In genomic region chr1:150281221-150281757, GRCh38 we compare ENCODE assay signal across 8 cellular contexts. TPM values are rescaled to one million over a fixed set of nuclear protein-coding genes. Genes with fewer than 3 reads are reported as not detected.
A peak's percentile ranks its signal among the peaks of the same experiment; 100 is the strongest.
DNase-seq lines count a peak whose midpoint lies in the region; ATAC-seq and TF ChIP-seq lines count a peak whose summit lies in the region.

No MANE protein-coding gene starts in this region.

- H3K27ac Mint-ChIP-seq in brain: peak overlapping the region; percentile 59 to 97 (median 95)

- H3K4me3 Mint-ChIP-seq in brain: peak overlapping the region; percentile 88 to 98 (median 94)

- H3K9me3 Mint-ChIP-seq in brain: no peaks in the 10 kb centered on the region

- H3K4me1 Mint-ChIP-seq in brain: peaks cover 55% of the 10 kb centered on the region

- H3K27ac ChIP-seq in iPS-20b (ENCODE audit: low read length): peak overlapping the region; percentile 42

- no peaks in the 10 kb centered on the region for H3K9me3 ChIP-seq in iPS-20b (ENCODE audit: insufficient read depth, low read depth, low read length)

- H3K36me3 Mint-ChIP-seq in brain: peaks cover 21% of the 10 kb centered on the region

- DNase-seq in ELR (ENCODE audit: low read depth): peak; percentile 85
- DNase-seq in NCI-H1105 treated with DMSO at 0.1 percent for 48 hours (lab: John Stamatoyannopoulos, UW): peak; percentile 76
- peak; percentile 22 for DNase-seq in T-helper 9 cell
- peak; percentile 17 for DNase-seq in skeletal muscle cell (ENCODE audit: low read depth)

- no peak for ATAC-seq in GM19463 (IDR thresholded peaks at IDR 0.05; ENCODE audit: unreplicated experiment)
- ATAC-seq in HG02970 (IDR thresholded peaks at IDR 0.05; ENCODE audit: low FRiP score, unreplicated experiment): no peak

- H3K9ac ChIP-seq in iPS-20b (ENCODE audit: low read depth, low read length): peak overlapping the region; percentile 78; the same call in 1 of the 2 replicates

- H3K36me3 ChIP-seq in iPS-20b (ENCODE audit: insufficient read depth, low read depth, low read length): peaks cover 15% of the 10 kb centered on the region; the same call in 1 of the 2 replicates

- peaks cover 12% of the 10 kb centered on the region for H3K27me3 ChIP-seq in iPS-20b (ENCODE audit: insufficient read depth, low read length)

- no peaks in the 10 kb centered on the region for H3K4me1 ChIP-seq in iPS-20b (ENCODE audit: insufficient read depth, low read length)

- H3K4me3 ChIP-seq in iPS-20b (ENCODE audit: low read length) (peak overlapping the region; percentile 72), skeletal muscle cell (ENCODE audit: low read depth, low read length) (peak overlapping the region; percentile 65)

- TF ChIP-seq CTCF in brain (conservative IDR thresholded peaks at IDR 0.05): peak; percentile 83 to 90

- H3K27me3 Mint-ChIP-seq in brain: peaks cover 13% of the 10 kb centered on the region

RNA-seq across cellular contexts. Expression of gene CIART, which starts 1.1 kb away (rescaled TPM):
- 32.5 TPM for polyA plus RNA-seq in brain (ENCODE audit: insufficient read depth, low read depth, low replicate concordance)

RNA-seq across cellular contexts. Expression of gene C1orf54, which starts 8.7 kb away (rescaled TPM):
- polyA plus RNA-seq in brain (ENCODE audit: insufficient read depth, low read depth, low replicate concordance): 13.0 TPM

RNA-seq across cellular contexts. Expression of gene MRPS21, which starts 12.4 kb away (rescaled TPM):
- 95.8 TPM for polyA plus RNA-seq in brain (ENCODE audit: insufficient read depth, low read depth, low replicate concordance)

RNA-seq across cellular contexts. Expression of gene APH1A, which starts 12.5 kb away (rescaled TPM):
- polyA plus RNA-seq in brain (ENCODE audit: insufficient read depth, low read depth, low replicate concordance): 179 TPM

RNA-seq across cellular contexts. Expression of gene CA14, which starts 23.7 kb away (rescaled TPM):
- polyA plus RNA-seq in brain (ENCODE audit: insufficient read depth, low read depth, low replicate concordance): 18.1 TPM

Comparison
In these comparisons a context has a peak if more than half of its experiments do, and no peak if none do; other contexts are left out.
1. DNase-seq: peak in every context shown above with its lines; median percentile 85 in ELR; 76 in NCI-H1105 treated with DMSO at 0.1 percent for 48 hours; 22 in T-helper 9 cell; 17 in skeletal muscle cell.